In the genomic region with DNA sequence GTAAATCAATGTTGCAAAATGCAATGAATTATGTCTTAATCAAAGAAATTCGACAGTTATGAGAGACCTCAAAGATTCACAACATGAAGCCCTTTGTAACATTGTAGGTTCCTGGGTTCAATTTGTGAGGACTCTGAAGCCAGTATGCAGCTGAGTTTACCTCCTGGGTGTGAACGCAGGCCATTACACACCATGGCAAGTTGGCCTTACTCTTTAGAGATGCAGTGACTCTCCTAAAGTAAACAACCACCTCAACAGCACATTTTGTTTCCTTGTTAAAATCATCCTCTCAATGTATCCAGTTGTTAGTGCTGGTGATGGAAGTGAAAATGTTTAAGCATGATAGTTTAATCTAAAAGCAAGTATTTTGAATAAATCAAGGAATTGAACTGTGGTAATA, we compare ENCODE assay signal across 24 cellular contexts.
"Had no signal": no experiment of that assay in that cellular context is flagged by ENCODE, and none has a peak within 500 bp of the region (broad histone marks: within the 10 kb centered on the region; RNA-seq: fewer than 3 reads in every experiment).

No MANE protein-coding gene starts in this region.

- H3K9me3 Mint-ChIP-seq: memory B cell; natural killer cell treated with Interleukin-12 subunit alpha and Interleukin-12 subunit beta and Interleukin-15 and Interleukin-18, amount 100 ng/mL, for 72 hours; stimulated activated naive B cell treated with anti-CD40 and anti-IgM and Interleukin-4, amounts not matched to agents 10 μg/mL and 1 μg/mL and 100 μg/mL, for 72 hours had no signal

- H3K27ac Mint-ChIP-seq: memory B cell; neural progenitor cell; stimulated activated naive B cell treated with anti-CD40 and anti-IgM and Interleukin-4, amounts not matched to agents 10 μg/mL and 1 μg/mL and 100 μg/mL, for 72 hours; stimulated activated naive CD8-positive, alpha-beta T cell treated with anti-CD3 and anti-CD28 coated beads, Interleukin-15, amount 100 ng/mL, for 72 hours had no signal

- H3K79me2 ChIP-seq: hepatocyte had no signal

- H3K36me3 Mint-ChIP-seq: memory B cell; natural killer cell treated with Interleukin-12 subunit alpha and Interleukin-12 subunit beta and Interleukin-15 and Interleukin-18, amount 100 ng/mL, for 72 hours; stimulated activated naive B cell treated with anti-CD40 and anti-IgM and Interleukin-4, amounts not matched to agents 10 μg/mL and 1 μg/mL and 100 μg/mL, for 72 hours had no signal

- H3K9me3 ChIP-seq: left ventricle myocardium inferior, lower lobe of right lung, ovary, right atrium auricular region, sigmoid colon, testis, tibial nerve, upper lobe of right lung, vagina had no signal

- H3K36me3 ChIP-seq: left ventricle myocardium inferior, lower lobe of right lung, neural progenitor cell, ovary, right atrium auricular region, sigmoid colon, tibial nerve, upper lobe of right lung, vagina had no signal

- H3K4me1 Mint-ChIP-seq: memory B cell; neural progenitor cell; stimulated activated naive CD8-positive, alpha-beta T cell treated with anti-CD3 and anti-CD28 coated beads, Interleukin-15, amount 100 ng/mL, for 72 hours had no signal

- DNase-seq: dorsolateral prefrontal cortex; effector CD8-positive, alpha-beta T cell; foreskin melanocyte; head of caudate nucleus; left ventricle myocardium inferior; lower lobe of right lung; midbrain; nucleus accumbens; ovary; sigmoid colon; stimulated activated CD4-positive, alpha-beta T cell treated with anti-CD3 and anti-CD28 coated beads, Interleukin-2, amount 100 ng/mL, for 24 hours; stimulated activated CD4-positive, alpha-beta T cell treated with anti-CD3 and anti-CD28 coated beads, Interleukin-4, amount 100 ng/mL, for 4 hours; stimulated activated naive B cell treated with anti-CD40 and anti-IgM and Interleukin-4, amounts not matched to agents 10 μg/mL and 1 μg/mL and 100 μg/mL, for 72 hours; stimulated activated naive CD8-positive, alpha-beta T cell treated with anti-CD3 and anti-CD28 coated beads, Interleukin-15, amount 100 ng/mL, for 72 hours; testis; upper lobe of right lung had no signal

- H3K27me3 ChIP-seq: dorsolateral prefrontal cortex, hepatocyte, neural progenitor cell, ovary, right atrium auricular region, sigmoid colon, testis, tibial nerve, upper lobe of right lung, vagina had no signal

- H3K4me1 ChIP-seq: left ventricle myocardium inferior, lower lobe of right lung, right atrium auricular region, sigmoid colon, testis, upper lobe of right lung, vagina had no signal

- H3K4me3 ChIP-seq: dorsolateral prefrontal cortex, hepatocyte, left ventricle myocardium inferior, lower lobe of right lung, neural progenitor cell, ovary, right atrium auricular region, sigmoid colon, skin epidermis, testis, tibial nerve, upper lobe of right lung, vagina had no signal

- H3K4me2 ChIP-seq: hepatocyte, neural progenitor cell had no signal

- ATAC-seq: lower lobe of right lung; natural killer cell treated with Interleukin-12 subunit alpha and Interleukin-12 subunit beta and Interleukin-15 and Interleukin-18, amount 100 ng/mL, for 72 hours; stimulated activated naive B cell treated with anti-CD40 and anti-IgM and Interleukin-4, amounts not matched to agents 10 μg/mL and 1 μg/mL and 100 μg/mL, for 72 hours; stimulated activated naive CD8-positive, alpha-beta T cell treated with anti-CD3 and anti-CD28 coated beads, Interleukin-15, amount 100 ng/mL, for 72 hours; upper lobe of right lung had no signal

- H3K4me3 Mint-ChIP-seq: memory B cell; natural killer cell treated with Interleukin-12 subunit alpha and Interleukin-12 subunit beta and Interleukin-15 and Interleukin-18, amount 100 ng/mL, for 72 hours; neural progenitor cell; stimulated activated naive B cell treated with anti-CD40 and anti-IgM and Interleukin-4, amounts not matched to agents 10 μg/mL and 1 μg/mL and 100 μg/mL, for 72 hours; stimulated activated naive CD8-positive, alpha-beta T cell treated with anti-CD3 and anti-CD28 coated beads, Interleukin-15, amount 100 ng/mL, for 72 hours had no signal

- H2AFZ ChIP-seq: hepatocyte, neural progenitor cell had no signal

- H3K27ac ChIP-seq: hepatocyte, left ventricle myocardium inferior, lower lobe of right lung, neural progenitor cell, ovary, right atrium auricular region, sigmoid colon, skin epidermis, testis, tibial nerve, upper lobe of right lung, vagina had no signal

- H3K9ac ChIP-seq: neural progenitor cell had no signal

- H3K27me3 Mint-ChIP-seq: memory B cell; natural killer cell treated with Interleukin-12 subunit alpha and Interleukin-12 subunit beta and Interleukin-15 and Interleukin-18, amount 100 ng/mL, for 72 hours; stimulated activated naive B cell treated with anti-CD40 and anti-IgM and Interleukin-4, amounts not matched to agents 10 μg/mL and 1 μg/mL and 100 μg/mL, for 72 hours; stimulated activated naive CD8-positive, alpha-beta T cell treated with anti-CD3 and anti-CD28 coated beads, Interleukin-15, amount 100 ng/mL, for 72 hours had no signal
